In the genomic region with DNA sequence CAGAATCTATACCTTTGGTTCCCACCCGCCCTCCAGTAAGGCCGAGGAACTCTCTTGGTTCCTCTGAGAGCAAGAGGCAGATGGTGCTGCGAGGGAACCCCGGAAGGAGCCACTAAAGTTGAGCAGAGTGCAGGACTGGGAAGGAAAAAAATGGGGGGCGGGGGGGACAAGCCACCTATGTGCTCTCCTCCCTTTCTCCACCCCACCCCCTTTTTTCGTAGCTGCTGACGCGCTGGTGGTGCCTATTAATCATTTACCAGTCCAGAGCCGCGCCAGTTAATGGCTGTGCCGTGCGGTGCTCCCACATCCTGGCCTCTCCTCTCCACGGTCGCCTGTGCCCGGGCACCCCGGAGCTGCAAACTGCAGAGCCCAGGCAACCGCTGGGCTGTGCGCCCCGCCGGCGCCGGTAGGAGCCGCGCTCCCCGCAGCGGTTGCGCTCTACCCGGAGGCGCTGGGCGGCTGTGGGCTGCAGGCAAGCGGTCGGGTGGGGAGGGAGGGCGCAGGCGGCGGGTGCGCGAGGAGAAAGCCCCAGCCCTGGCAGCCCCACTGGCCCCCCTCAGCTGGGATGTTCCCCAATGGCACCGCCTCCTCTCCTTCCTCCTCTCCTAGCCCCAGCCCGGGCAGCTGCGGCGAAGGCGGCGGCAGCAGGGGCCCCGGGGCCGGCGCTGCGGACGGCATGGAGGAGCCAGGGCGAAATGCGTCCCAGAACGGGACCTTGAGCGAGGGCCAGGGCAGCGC, we compare ENCODE assay signal across 1 cellular context.
TF ChIP-seq lines count a peak whose summit lies in the region.

No MANE protein-coding gene starts in this region.

TF ChIP-seq in liver, 16 proteins besides CTCF, POLR2A, EP300 and RAD21 (continued from another document):
- TF ChIP-seq, protein P1, sequence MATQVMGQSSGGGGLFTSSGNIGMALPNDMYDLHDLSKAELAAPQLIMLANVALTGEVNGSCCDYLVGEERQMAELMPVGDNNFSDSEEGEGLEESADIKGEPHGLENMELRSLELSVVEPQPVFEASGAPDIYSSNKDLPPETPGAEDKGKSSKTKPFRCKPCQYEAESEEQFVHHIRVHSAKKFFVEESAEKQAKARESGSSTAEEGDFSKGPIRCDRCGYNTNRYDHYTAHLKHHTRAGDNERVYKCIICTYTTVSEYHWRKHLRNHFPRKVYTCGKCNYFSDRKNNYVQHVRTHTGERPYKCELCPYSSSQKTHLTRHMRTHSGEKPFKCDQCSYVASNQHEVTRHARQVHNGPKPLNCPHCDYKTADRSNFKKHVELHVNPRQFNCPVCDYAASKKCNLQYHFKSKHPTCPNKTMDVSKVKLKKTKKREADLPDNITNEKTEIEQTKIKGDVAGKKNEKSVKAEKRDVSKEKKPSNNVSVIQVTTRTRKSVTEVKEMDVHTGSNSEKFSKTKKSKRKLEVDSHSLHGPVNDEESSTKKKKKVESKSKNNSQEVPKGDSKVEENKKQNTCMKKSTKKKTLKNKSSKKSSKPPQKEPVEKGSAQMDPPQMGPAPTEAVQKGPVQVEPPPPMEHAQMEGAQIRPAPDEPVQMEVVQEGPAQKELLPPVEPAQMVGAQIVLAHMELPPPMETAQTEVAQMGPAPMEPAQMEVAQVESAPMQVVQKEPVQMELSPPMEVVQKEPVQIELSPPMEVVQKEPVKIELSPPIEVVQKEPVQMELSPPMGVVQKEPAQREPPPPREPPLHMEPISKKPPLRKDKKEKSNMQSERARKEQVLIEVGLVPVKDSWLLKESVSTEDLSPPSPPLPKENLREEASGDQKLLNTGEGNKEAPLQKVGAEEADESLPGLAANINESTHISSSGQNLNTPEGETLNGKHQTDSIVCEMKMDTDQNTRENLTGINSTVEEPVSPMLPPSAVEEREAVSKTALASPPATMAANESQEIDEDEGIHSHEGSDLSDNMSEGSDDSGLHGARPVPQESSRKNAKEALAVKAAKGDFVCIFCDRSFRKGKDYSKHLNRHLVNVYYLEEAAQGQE (IDR thresholded peaks at IDR 0.05): peak; percentile 73
- TF ChIP-seq, protein P2, sequence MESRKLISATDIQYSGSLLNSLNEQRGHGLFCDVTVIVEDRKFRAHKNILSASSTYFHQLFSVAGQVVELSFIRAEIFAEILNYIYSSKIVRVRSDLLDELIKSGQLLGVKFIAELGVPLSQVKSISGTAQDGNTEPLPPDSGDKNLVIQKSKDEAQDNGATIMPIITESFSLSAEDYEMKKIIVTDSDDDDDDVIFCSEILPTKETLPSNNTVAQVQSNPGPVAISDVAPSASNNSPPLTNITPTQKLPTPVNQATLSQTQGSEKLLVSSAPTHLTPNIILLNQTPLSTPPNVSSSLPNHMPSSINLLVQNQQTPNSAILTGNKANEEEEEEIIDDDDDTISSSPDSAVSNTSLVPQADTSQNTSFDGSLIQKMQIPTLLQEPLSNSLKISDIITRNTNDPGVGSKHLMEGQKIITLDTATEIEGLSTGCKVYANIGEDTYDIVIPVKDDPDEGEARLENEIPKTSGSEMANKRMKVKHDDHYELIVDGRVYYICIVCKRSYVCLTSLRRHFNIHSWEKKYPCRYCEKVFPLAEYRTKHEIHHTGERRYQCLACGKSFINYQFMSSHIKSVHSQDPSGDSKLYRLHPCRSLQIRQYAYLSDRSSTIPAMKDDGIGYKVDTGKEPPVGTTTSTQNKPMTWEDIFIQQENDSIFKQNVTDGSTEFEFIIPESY (IDR thresholded peaks at IDR 0.05): no peak
- no peak for TF ChIP-seq FOXA1 (IDR thresholded peaks at IDR 0.05)
